Comparison of ENCODE assay signal across 2 cellular contexts in the genomic region with DNA sequence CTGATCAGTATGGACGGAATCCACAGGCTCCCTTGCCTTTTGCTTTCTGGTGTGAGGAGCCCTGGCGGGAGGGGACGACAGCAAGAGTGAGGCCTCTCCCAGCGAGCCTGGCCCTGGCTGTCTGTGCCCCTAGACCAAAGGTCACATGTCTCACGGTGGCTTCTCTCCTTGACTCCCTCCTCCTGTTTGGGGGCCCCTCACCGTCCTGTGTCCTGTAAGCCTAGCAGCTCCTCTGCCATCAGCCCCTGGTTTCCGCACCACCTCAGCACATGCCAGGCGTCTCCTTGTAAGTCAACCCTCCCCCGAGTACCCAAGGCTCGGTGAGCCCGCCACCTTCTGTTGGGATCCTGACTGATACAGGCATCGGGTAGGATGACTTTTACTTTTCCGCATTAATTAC.
TF ChIP-seq lines count a peak whose summit lies in the region.

No MANE protein-coding gene starts in this region.

TF ChIP-seq in GM23338, 12 proteins besides CTCF, POLR2A, EP300 and RAD21 (continued from another document):
- TF ChIP-seq, protein P1, sequence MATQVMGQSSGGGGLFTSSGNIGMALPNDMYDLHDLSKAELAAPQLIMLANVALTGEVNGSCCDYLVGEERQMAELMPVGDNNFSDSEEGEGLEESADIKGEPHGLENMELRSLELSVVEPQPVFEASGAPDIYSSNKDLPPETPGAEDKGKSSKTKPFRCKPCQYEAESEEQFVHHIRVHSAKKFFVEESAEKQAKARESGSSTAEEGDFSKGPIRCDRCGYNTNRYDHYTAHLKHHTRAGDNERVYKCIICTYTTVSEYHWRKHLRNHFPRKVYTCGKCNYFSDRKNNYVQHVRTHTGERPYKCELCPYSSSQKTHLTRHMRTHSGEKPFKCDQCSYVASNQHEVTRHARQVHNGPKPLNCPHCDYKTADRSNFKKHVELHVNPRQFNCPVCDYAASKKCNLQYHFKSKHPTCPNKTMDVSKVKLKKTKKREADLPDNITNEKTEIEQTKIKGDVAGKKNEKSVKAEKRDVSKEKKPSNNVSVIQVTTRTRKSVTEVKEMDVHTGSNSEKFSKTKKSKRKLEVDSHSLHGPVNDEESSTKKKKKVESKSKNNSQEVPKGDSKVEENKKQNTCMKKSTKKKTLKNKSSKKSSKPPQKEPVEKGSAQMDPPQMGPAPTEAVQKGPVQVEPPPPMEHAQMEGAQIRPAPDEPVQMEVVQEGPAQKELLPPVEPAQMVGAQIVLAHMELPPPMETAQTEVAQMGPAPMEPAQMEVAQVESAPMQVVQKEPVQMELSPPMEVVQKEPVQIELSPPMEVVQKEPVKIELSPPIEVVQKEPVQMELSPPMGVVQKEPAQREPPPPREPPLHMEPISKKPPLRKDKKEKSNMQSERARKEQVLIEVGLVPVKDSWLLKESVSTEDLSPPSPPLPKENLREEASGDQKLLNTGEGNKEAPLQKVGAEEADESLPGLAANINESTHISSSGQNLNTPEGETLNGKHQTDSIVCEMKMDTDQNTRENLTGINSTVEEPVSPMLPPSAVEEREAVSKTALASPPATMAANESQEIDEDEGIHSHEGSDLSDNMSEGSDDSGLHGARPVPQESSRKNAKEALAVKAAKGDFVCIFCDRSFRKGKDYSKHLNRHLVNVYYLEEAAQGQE (IDR thresholded peaks at IDR 0.05; ENCODE audit: unreplicated experiment) = no peak
- TF ChIP-seq ZNF114 (CRISPR knock-in tag; IDR thresholded peaks at IDR 0.05) (no peak), STAT1 (IDR thresholded peaks at IDR 0.05; ENCODE audit: unreplicated experiment) (no peak), EZH2phosphoT487 (IDR thresholded peaks at IDR 0.05; ENCODE audit: unreplicated experiment) (no peak), NANOG (IDR thresholded peaks at IDR 0.05; ENCODE audit: borderline replicate concordance) (no peak), JUNB (IDR thresholded peaks at IDR 0.05; ENCODE audit: unreplicated experiment) (no peak), CREB1 (CRISPR knock-in tag; IDR thresholded peaks at IDR 0.05; ENCODE audit: low read depth) (no peak)
- TF ChIP-seq, protein P2, sequence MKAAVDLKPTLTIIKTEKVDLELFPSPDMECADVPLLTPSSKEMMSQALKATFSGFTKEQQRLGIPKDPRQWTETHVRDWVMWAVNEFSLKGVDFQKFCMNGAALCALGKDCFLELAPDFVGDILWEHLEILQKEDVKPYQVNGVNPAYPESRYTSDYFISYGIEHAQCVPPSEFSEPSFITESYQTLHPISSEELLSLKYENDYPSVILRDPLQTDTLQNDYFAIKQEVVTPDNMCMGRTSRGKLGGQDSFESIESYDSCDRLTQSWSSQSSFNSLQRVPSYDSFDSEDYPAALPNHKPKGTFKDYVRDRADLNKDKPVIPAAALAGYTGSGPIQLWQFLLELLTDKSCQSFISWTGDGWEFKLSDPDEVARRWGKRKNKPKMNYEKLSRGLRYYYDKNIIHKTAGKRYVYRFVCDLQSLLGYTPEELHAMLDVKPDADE (IDR thresholded peaks at IDR 0.05) = no peak
- TF ChIP-seq, protein P3, sequence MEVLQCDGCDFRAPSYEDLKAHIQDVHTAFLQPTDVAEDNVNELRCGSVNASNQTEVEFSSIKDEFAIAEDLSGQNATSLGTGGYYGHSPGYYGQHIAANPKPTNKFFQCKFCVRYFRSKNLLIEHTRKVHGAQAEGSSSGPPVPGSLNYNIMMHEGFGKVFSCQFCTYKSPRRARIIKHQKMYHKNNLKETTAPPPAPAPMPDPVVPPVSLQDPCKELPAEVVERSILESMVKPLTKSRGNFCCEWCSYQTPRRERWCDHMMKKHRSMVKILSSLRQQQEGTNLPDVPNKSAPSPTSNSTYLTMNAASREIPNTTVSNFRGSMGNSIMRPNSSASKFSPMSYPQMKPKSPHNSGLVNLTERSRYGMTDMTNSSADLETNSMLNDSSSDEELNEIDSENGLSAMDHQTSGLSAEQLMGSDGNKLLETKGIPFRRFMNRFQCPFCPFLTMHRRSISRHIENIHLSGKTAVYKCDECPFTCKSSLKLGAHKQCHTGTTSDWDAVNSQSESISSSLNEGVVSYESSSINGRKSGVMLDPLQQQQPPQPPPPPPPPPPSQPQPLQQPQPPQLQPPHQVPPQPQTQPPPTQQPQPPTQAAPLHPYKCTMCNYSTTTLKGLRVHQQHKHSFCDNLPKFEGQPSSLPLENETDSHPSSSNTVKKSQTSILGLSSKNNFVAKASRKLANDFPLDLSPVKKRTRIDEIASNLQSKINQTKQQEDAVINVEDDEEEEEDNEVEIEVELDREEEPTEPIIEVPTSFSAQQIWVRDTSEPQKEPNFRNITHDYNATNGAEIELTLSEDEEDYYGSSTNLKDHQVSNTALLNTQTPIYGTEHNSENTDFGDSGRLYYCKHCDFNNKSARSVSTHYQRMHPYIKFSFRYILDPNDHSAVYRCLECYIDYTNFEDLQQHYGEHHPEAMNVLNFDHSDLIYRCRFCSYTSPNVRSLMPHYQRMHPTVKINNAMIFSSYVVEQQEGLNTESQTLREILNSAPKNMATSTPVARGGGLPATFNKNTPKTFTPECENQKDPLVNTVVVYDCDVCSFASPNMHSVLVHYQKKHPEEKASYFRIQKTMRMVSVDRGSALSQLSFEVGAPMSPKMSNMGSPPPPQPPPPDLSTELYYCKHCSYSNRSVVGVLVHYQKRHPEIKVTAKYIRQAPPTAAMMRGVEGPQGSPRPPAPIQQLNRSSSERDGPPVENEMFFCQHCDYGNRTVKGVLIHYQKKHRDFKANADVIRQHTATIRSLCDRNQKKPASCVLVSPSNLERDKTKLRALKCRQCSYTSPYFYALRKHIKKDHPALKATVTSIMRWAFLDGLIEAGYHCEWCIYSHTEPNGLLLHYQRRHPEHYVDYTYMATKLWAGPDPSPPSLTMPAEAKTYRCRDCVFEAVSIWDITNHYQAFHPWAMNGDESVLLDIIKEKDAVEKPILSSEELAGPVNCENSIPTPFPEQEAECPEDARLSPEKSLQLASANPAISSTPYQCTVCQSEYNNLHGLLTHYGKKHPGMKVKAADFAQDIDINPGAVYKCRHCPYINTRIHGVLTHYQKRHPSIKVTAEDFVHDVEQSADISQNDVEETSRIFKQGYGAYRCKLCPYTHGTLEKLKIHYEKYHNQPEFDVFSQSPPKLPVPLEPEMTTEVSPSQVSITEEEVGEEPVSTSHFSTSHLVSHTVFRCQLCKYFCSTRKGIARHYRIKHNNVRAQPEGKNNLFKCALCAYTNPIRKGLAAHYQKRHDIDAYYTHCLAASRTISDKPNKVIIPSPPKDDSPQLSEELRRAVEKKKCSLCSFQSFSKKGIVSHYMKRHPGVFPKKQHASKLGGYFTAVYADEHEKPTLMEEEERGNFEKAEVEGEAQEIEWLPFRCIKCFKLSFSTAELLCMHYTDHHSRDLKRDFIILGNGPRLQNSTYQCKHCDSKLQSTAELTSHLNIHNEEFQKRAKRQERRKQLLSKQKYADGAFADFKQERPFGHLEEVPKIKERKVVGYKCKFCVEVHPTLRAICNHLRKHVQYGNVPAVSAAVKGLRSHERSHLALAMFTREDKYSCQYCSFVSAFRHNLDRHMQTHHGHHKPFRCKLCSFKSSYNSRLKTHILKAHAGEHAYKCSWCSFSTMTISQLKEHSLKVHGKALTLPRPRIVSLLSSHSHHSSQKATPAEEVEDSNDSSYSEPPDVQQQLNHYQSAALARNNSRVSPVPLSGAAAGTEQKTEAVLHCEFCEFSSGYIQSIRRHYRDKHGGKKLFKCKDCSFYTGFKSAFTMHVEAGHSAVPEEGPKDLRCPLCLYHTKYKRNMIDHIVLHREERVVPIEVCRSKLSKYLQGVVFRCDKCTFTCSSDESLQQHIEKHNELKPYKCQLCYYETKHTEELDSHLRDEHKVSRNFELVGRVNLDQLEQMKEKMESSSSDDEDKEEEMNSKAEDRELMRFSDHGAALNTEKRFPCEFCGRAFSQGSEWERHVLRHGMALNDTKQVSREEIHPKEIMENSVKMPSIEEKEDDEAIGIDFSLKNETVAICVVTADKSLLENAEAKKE (CRISPR knock-in tag; IDR thresholded peaks at IDR 0.05) = no peak

TF ChIP-seq in H1, 55 proteins besides CTCF, POLR2A, EP300 and RAD21 (continued from another document):
- TF ChIP-seq, protein P4, sequence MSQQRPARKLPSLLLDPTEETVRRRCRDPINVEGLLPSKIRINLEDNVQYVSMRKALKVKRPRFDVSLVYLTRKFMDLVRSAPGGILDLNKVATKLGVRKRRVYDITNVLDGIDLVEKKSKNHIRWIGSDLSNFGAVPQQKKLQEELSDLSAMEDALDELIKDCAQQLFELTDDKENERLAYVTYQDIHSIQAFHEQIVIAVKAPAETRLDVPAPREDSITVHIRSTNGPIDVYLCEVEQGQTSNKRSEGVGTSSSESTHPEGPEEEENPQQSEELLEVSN (IDR thresholded peaks at IDR 0.05) = peak; percentile 49; the same call in 1 of the 2 replicates
TF ChIP-seq in H1: peak in this region for 2.
